In the genomic region with DNA sequence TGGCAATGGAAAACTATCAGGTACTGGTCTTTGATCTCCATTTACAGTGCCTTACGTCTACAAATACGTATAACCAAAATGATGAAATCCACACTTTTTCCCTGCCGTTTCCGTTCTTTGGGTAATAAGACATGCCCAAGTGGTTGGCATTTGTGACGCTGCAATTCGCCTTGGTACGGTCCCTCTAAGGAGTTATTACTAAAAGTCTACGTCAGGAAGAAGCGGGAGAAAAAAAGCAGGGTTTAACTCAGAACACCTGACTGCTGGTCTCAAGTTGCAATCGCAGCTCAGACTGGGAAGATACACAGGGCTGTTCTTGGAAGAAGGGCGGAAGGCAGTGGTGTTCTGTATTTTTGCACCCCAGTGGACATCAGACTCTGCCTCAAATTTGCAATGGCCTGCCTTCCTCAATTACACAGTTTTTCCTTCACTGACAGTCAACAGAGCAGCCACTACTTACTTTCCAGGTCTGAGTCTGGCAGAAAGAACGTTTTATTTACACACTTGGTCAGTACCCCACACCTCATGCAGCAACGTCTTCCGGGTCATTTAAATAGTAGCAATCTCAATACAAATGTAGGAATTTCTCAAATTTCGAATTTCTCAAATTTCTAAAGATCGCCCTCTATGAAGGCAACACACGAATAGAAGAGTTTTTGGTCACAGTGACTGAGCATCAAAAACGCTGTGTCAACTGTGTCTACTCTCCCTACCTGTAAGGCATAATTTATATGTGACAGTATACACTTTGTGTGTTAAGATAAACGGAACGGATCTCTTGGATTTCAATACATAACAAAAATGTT, we compare ENCODE assay signal across 10 cellular contexts. TPM values are rescaled to one million over a fixed set of nuclear protein-coding genes. Genes with fewer than 3 reads are reported as not detected.
DNase-seq lines count a peak whose midpoint lies in the region; ATAC-seq and TF ChIP-seq lines count a peak whose summit lies in the region.
"Had no signal": no experiment of that assay in that cellular context is flagged by ENCODE, and none has a peak within 500 bp of the region (broad histone marks: within the 10 kb centered on the region; RNA-seq: fewer than 3 reads in every experiment).

No MANE protein-coding gene starts in this region.

- H3K9me3 Mint-ChIP-seq in HFFc6 = peaks cover 9% of the 10 kb centered on the region; the same call in 1 of the 2 replicates
- H3K9me3 Mint-ChIP-seq: stimulated activated naive CD8-positive, alpha-beta T cell treated with anti-CD3 and anti-CD28 coated beads, Interleukin-15, Interleukin-2, amounts not matched to agents 100 ng/mL and 50 ng/mL, for 24 hours had no signal

- peak overlapping the region; percentile 86 for H3K27ac Mint-ChIP-seq in HFFc6

- H3K27ac ChIP-seq in 22Rv1 (peak overlapping the region; percentile 1; the same call in 1 of the 2 replicates), suprapubic skin (no peak overlapping the region), caudate nucleus (ENCODE audit: low read depth, low read length) (no peak overlapping the region)

- peaks cover 34% of the 10 kb centered on the region for H3K4me1 Mint-ChIP-seq in HFFc6 (ENCODE audit: low read depth)

- WGBS in suprapubic skin = 43% methylated on average over 20 of the region's 20 CpGs

- no peaks in the 10 kb centered on the region for H3K9me3 ChIP-seq in suprapubic skin

- H3K36me3 Mint-ChIP-seq in HFFc6 (ENCODE audit: low read depth) = no peaks in the 10 kb centered on the region; the same call in 1 of the 2 replicates

- no peaks in the 10 kb centered on the region for H3K36me3 ChIP-seq in suprapubic skin

- no peak for ATAC-seq in HG02588 (IDR thresholded peaks at IDR 0.05; ENCODE audit: unreplicated experiment)

- H3K27me3 Mint-ChIP-seq in HFFc6 (ENCODE audit: insufficient read depth) = peaks cover 3% of the 10 kb centered on the region; the same call in 1 of the 2 replicates

- peak overlapping the region; percentile 88 for H3K4me3 Mint-ChIP-seq in HFFc6
- H3K4me3 Mint-ChIP-seq: stimulated activated naive CD8-positive, alpha-beta T cell treated with anti-CD3 and anti-CD28 coated beads, Interleukin-15, Interleukin-2, amounts not matched to agents 100 ng/mL and 50 ng/mL, for 24 hours had no signal

- peaks cover 25% of the 10 kb centered on the region for H3K27me3 ChIP-seq in suprapubic skin

- no peak overlapping the region for H3K4me3 ChIP-seq in suprapubic skin

- no peak for TF ChIP-seq EP300 in suprapubic skin (IDR thresholded peaks at IDR 0.05)

- H3K4me1 ChIP-seq in suprapubic skin = peaks cover 17% of the 10 kb centered on the region

- DNase-seq in HFFc6 (no peak), amniotic epithelial cell (ENCODE audit: low read depth) (peak; percentile 19), left kidney (ENCODE audit: low read depth, low spot score) (peak; percentile 71), HUDEP-2 (lab: John Stamatoyannopoulos, UW; ENCODE audit: unreplicated experiment in 76 of 76) (no peak), suprapubic skin (ENCODE audit: low spot score in 2 of 2) (no peak), caudate nucleus (lab: John Stamatoyannopoulos, UW) (no peak)
- DNase-seq: cerebellar nuclear complex had no signal

- TF ChIP-seq POLR2A in suprapubic skin (IDR thresholded peaks at IDR 0.05) = no peak

- TF ChIP-seq CTCF in 22Rv1 (IDR thresholded peaks at IDR 0.05) (no peak), HFFc6 (IDR thresholded peaks at IDR 0.05) (no peak), suprapubic skin (IDR thresholded peaks at IDR 0.05) (no peak)

RNA-seq across cellular contexts. Expression of a gene that starts 2.1 kb away (rescaled TPM):
- 10 to 100 TPM; 12.9 to 17.5 (median 14.2) TPM for total RNA-seq in HFFc6 (2021; fragmentation: NEBNext Ultra II Directional; extraction: Animal tissue kit (Norgen Biotek cat#: 25700))
- 10 to 100 TPM; 24.3 to 28.2 (median 26.9) TPM for total RNA-seq in suprapubic skin

Comparison
In these comparisons a context has a peak if more than half of its experiments do, and no peak if none do; other contexts are left out.
1. DNase-seq: peak in amniotic epithelial cell (single experiment) and left kidney (single experiment); none in HFFc6 (single experiment), HUDEP-2 (0 of 76), suprapubic skin (0 of 2) and caudate nucleus (0 of 61).